18 cellular contexts compared by ENCODE assay signal in the genomic region with DNA sequence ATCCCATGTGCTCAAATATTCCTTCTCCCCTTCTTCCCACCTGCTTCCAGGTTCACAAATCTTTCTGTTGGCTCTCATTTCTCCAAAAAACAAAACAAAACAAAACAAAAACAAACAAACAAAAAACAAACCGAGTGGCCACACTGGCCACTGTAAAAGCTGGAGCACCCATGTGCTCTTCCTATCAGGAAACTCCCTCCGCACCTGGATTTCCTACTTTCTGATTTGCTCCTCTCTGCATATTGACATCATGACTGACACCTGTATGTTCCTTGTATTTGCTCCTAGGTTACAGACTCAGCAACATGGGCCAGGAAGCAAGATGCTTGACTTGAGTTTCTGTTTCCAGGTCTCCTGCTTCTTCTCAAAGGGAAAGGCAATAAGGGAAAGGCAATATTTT.
A peak's percentile ranks its signal among the peaks of the same experiment; 100 is the strongest.
DNase-seq lines count a peak whose midpoint lies in the region; ATAC-seq and TF ChIP-seq lines count a peak whose summit lies in the region.
"Had no signal": no experiment of that assay in that cellular context is flagged by ENCODE, and none has a peak within 500 bp of the region (broad histone marks: within the 10 kb centered on the region; RNA-seq: fewer than 3 reads in every experiment).

No MANE protein-coding gene starts in this region.

- peaks cover 12% of the 10 kb centered on the region for H3K36me3 Mint-ChIP-seq in nephron (ENCODE audit: low read depth)
- H3K36me3 Mint-ChIP-seq in activated CD4-positive, alpha-beta T cell treated with anti-CD3 and anti-CD28 coated beads for 36 hours (ENCODE audit: low read depth): no peaks in the 10 kb centered on the region
- H3K36me3 Mint-ChIP-seq: activated CD4-positive, alpha-beta memory T cell treated with anti-CD3 and anti-CD28 coated beads for 36 hours had no signal

- H3K27ac ChIP-seq in HEK293 (ENCODE audit: extremely low read depth, low read depth, low read length): no peak overlapping the region
- H3K27ac ChIP-seq: lower lobe of right lung, parathyroid adenoma, tibial artery had no signal

- H3K4me3 ChIP-seq in HEK293 (ENCODE audit: low read depth, low read length) (no peak overlapping the region), adipocyte (ENCODE audit: low read length) (peak overlapping the region; percentile 16)
- H3K4me3 ChIP-seq: GM12878, lower lobe of right lung, tibial artery had no signal

- DNase-seq in COLO668 (lab: John Stamatoyannopoulos, UW; ENCODE audit: unreplicated experiment) (peak; percentile 6), adipocyte (ENCODE audit: low read depth) (no peak), GOT3 (lab: John Stamatoyannopoulos, UW) (no peak)
- no peak for DNase-seq in activated CD4-positive, alpha-beta T cell treated with anti-CD3 and anti-CD28 coated beads for 36 hours
- DNase-seq: activated CD4-positive, alpha-beta memory T cell treated with anti-CD3 and anti-CD28 coated beads for 36 hours; activated naive CD4-positive, alpha-beta T cell; aorta; effector memory CD4-positive, alpha-beta T cell; lower lobe of right lung; naive thymus-derived CD4-positive, alpha-beta T cell; stimulated activated naive CD8-positive, alpha-beta T cell treated with anti-CD3 and anti-CD28 coated beads, Interleukin-15, Interleukin-2, amounts not matched to agents 100 U/mL and 50 U/mL, for 24 hours; T-helper 1 cell; tibial artery had no signal

- no peaks in the 10 kb centered on the region for H3K9me3 Mint-ChIP-seq in nephron
- H3K9me3 Mint-ChIP-seq in activated CD4-positive, alpha-beta T cell treated with anti-CD3 and anti-CD28 coated beads for 36 hours (ENCODE audit: low read depth): no peaks in the 10 kb centered on the region
- H3K9me3 Mint-ChIP-seq: activated CD4-positive, alpha-beta memory T cell treated with anti-CD3 and anti-CD28 coated beads for 36 hours had no signal

- peak overlapping the region; percentile 3 to 72 (median 51) for H3K27ac Mint-ChIP-seq in nephron
- no peak overlapping the region for H3K27ac Mint-ChIP-seq in activated CD4-positive, alpha-beta T cell treated with anti-CD3 and anti-CD28 coated beads for 36 hours
- H3K27ac Mint-ChIP-seq: activated CD4-positive, alpha-beta memory T cell treated with anti-CD3 and anti-CD28 coated beads for 36 hours; naive thymus-derived CD4-positive, alpha-beta T cell had no signal

- H3K9ac ChIP-seq in adipocyte (ENCODE audit: low read length): no peak overlapping the region
- H3K9ac ChIP-seq: parathyroid adenoma had no signal

- H3K36me3 ChIP-seq in HEK293 (ENCODE audit: control insufficient read depth in 2 of 2, insufficient read depth in 1 of 2, low read length in 2 of 2) (no peaks in the 10 kb centered on the region), adipocyte (ENCODE audit: control insufficient read depth, insufficient read depth, low read length, severe bottlenecking) (no peaks in the 10 kb centered on the region)
- H3K36me3 ChIP-seq: lower lobe of right lung, tibial artery had no signal

- H3K4me3 Mint-ChIP-seq in nephron: no peak overlapping the region
- H3K4me3 Mint-ChIP-seq in activated CD4-positive, alpha-beta T cell treated with anti-CD3 and anti-CD28 coated beads for 36 hours: no peak overlapping the region
- H3K4me3 Mint-ChIP-seq: activated CD4-positive, alpha-beta memory T cell treated with anti-CD3 and anti-CD28 coated beads for 36 hours; naive thymus-derived CD4-positive, alpha-beta T cell had no signal

- TF ChIP-seq CTCF in HEK293 (tag by site-specific recombination; IDR thresholded peaks at IDR 0.05): no peak
- TF ChIP-seq CTCF in nephron (IDR thresholded peaks at IDR 0.05; ENCODE audit: unreplicated experiment in 3 of 3): no peak

- H3K27me3 ChIP-seq in adipocyte (replicated peaks; ENCODE audit: control insufficient read depth, insufficient read depth, low read length): peaks cover 17% of the 10 kb centered on the region
- H3K27me3 ChIP-seq: tibial artery had no signal

- ATAC-seq in activated CD4-positive, alpha-beta T cell treated with anti-CD3 and anti-CD28 coated beads for 36 hours: no peak
- no peak for ATAC-seq in GM19463 (IDR thresholded peaks at IDR 0.05; ENCODE audit: unreplicated experiment)
- ATAC-seq: GM12878; naive thymus-derived CD4-positive, alpha-beta T cell; stimulated activated naive CD8-positive, alpha-beta T cell treated with anti-CD3 and anti-CD28 coated beads, Interleukin-15, Interleukin-2, amounts not matched to agents 100 U/mL and 50 U/mL, for 24 hours had no signal

- H3K4me1 ChIP-seq in HEK293 (ENCODE audit: control insufficient read depth, insufficient read depth, low read length) (peaks cover 9% of the 10 kb centered on the region), adipocyte (ENCODE audit: control insufficient read depth, insufficient read depth, low read length) (no peaks in the 10 kb centered on the region)
- H3K4me1 ChIP-seq: lower lobe of right lung, parathyroid adenoma, tibial artery had no signal

- peaks cover 32% of the 10 kb centered on the region for H3K4me1 Mint-ChIP-seq in nephron
- H3K4me1 Mint-ChIP-seq in activated CD4-positive, alpha-beta T cell treated with anti-CD3 and anti-CD28 coated beads for 36 hours: peaks cover 15% of the 10 kb centered on the region

- POLR2A ChIA-PET in HEK293 (lab: Yijun Ruan, JAX): no interaction called here
- POLR2A ChIA-PET in activated CD4-positive, alpha-beta T cell treated with anti-CD3 and anti-CD28 coated beads for 36 hours (lab: Charles Lee): no interaction called here

- no peaks in the 10 kb centered on the region for H3K27me3 Mint-ChIP-seq in nephron (ENCODE audit: low read depth)
- H3K27me3 Mint-ChIP-seq in activated CD4-positive, alpha-beta T cell treated with anti-CD3 and anti-CD28 coated beads for 36 hours: no peaks in the 10 kb centered on the region
- H3K27me3 Mint-ChIP-seq: activated CD4-positive, alpha-beta memory T cell treated with anti-CD3 and anti-CD28 coated beads for 36 hours; naive thymus-derived CD4-positive, alpha-beta T cell had no signal

- CTCF ChIA-PET in HEK293 (lab: Yijun Ruan, JAX): no interaction called here
- CTCF ChIA-PET in activated CD4-positive, alpha-beta T cell treated with anti-CD3 and anti-CD28 coated beads for 36 hours (lab: Charles Lee): no interaction called here

- H3K9me3 ChIP-seq in HEK293 (ENCODE audit: control insufficient read depth, insufficient read depth, low read depth, low read length) (no peaks in the 10 kb centered on the region), adipocyte (ENCODE audit: control insufficient read depth, low read length) (no peaks in the 10 kb centered on the region)
- H3K9me3 ChIP-seq: lower lobe of right lung, tibial artery had no signal

- intact Hi-C loops in activated CD4-positive, alpha-beta T cell treated with anti-CD3 and anti-CD28 coated beads for 36 hours (cut with DNase I, micrococcal nuclease): no loop called here

TF ChIP-seq in HEK293, 187 proteins besides CTCF, POLR2A, EP300 and RAD21 (continues in another document):
- TF ChIP-seq ZNF366 (tag by site-specific recombination; conservative IDR thresholded peaks at IDR 0.05) (no peak), ZNF19 (tag by site-specific recombination; IDR thresholded peaks at IDR 0.05; ENCODE audit: low read depth) (no peak), PRDM1 (tag by site-specific recombination; IDR thresholded peaks at IDR 0.05) (no peak), SALL2 (tag by site-specific recombination; IDR thresholded peaks at IDR 0.05; ENCODE audit: borderline replicate concordance) (no peak), FEZF1 (tag by site-specific recombination; IDR thresholded peaks at IDR 0.05) (0 out of 2 replicates have a peak, but pooled peaks have one; percentile 10), ZNF335 (tag by site-specific recombination; conservative IDR thresholded peaks at IDR 0.05) (no peak), ZXDB (tag by site-specific recombination; IDR thresholded peaks at IDR 0.05) (peak; percentile 10; the same call in 1 of the 2 replicates), ZBTB48 (tag by site-specific recombination; IDR thresholded peaks at IDR 0.05) (no peak)
- TF ChIP-seq, protein P1, sequence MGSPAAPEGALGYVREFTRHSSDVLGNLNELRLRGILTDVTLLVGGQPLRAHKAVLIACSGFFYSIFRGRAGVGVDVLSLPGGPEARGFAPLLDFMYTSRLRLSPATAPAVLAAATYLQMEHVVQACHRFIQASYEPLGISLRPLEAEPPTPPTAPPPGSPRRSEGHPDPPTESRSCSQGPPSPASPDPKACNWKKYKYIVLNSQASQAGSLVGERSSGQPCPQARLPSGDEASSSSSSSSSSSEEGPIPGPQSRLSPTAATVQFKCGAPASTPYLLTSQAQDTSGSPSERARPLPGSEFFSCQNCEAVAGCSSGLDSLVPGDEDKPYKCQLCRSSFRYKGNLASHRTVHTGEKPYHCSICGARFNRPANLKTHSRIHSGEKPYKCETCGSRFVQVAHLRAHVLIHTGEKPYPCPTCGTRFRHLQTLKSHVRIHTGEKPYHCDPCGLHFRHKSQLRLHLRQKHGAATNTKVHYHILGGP (tag by site-specific recombination; IDR thresholded peaks at IDR 0.05): peak; percentile 35; the same call in 1 of the 2 replicates
